ENCODE assay signal across 34 cellular contexts in the genomic region with DNA sequence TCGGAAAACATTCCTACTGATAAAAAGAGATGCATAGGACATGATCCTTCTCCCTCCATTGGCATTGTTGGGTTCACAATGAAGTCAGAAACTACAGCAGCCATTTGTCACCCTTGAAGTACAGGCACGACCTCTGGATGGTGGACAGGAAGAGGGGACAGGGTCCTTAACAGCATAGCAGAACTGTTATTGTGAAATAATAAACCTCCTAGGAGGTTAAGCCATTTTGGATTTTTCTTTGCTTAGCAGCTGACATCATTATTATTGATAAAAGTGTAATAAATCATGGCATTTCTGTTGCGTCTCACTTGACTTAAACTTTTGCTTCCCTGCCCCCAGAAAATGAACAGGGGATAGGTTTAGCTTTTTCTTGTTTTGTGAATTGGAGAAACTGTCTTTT.
"Had no signal": no experiment of that assay in that cellular context is flagged by ENCODE, and none has a peak within 500 bp of the region (broad histone marks: within the 10 kb centered on the region; RNA-seq: fewer than 3 reads in every experiment).

No MANE protein-coding gene starts in this region.

- H3K27me3 ChIP-seq: adrenal gland, ascending aorta, body of pancreas, brain microvascular endothelial cell, breast epithelium, cardiac muscle cell had no signal

- ATAC-seq: activated naive CD4-positive, alpha-beta T cell treated with anti-CD3 and anti-CD28 coated beads, Interleukin-2, amount 50 U/mL, for 72 hours; activated naive CD8-positive, alpha-beta T cell treated with anti-CD3 and anti-CD28 coated beads, Interleukin-2, amount 50 U/mL, for 24 hours; activated T-cell treated with anti-CD3 and anti-CD28 coated beads, Interleukin-2, amount 50 U/mL, for 4 hours; activated T-cell treated with anti-CD3 and anti-CD28 coated beads, Interleukin-2, amount 50 U/mL, for 72 hours; activated T-helper 17 cell treated with anti-CD3 and anti-CD28 coated beads, Interleukin-2, amount 50 U/mL, for 72 hours; body of pancreas had no signal

- DNase-seq: activated effector memory CD4-positive, alpha-beta T cell treated with anti-CD3 and anti-CD28 coated beads, Interleukin-2, amount 50 U/mL, for 16 hours; activated effector memory CD4-positive, alpha-beta T cell treated with Interleukin-2 at 50 U/mL for 16 hours; activated gamma-delta T cell; activated gamma-delta T cell treated with Interleukin-2 at 50 U/mL for 16 hours; activated naive CD4-positive, alpha-beta T cell; activated naive CD4-positive, alpha-beta T cell treated with anti-CD3 and anti-CD28 coated beads for 36 hours; activated naive CD4-positive, alpha-beta T cell treated with anti-CD3 and anti-CD28 coated beads, Interleukin-2, amount 10 ng/mL, durations not matched to agents 7 days and 5 days; activated naive CD4-positive, alpha-beta T cell treated with anti-CD3 and anti-CD28 coated beads, Interleukin-2, amount 50 U/mL, for 16 hours; activated naive CD4-positive, alpha-beta T cell treated with Interleukin-2 at 50 U/mL for 16 hours; activated naive CD8-positive, alpha-beta T cell treated with anti-CD3 and anti-CD28 coated beads for 36 hours; activated naive CD8-positive, alpha-beta T cell treated with anti-CD3 and anti-CD28 coated beads, Interleukin-2, amount 10 ng/mL, durations not matched to agents 7 days and 5 days; activated naive CD8-positive, alpha-beta T cell treated with anti-CD3 and anti-CD28 coated beads, Interleukin-2, amount 50 U/mL, for 24 hours; activated T-cell treated with anti-CD3 and anti-CD28 coated beads, Interleukin-2, amount 50 U/mL, for 1 hour; activated T-cell treated with anti-CD3 and anti-CD28 coated beads, Interleukin-2, amount 50 U/mL, for 24 hours; activated T-cell treated with anti-CD3 and anti-CD28 coated beads, Interleukin-2, amount 50 U/mL, for 4 hours; activated T-cell treated with anti-CD3 and anti-CD28 coated beads, Interleukin-2, amount 50 U/mL, for 48 hours; activated T-cell treated with anti-CD3 and anti-CD28 coated beads, Interleukin-2, amount 50 U/mL, for 72 hours; adrenal gland; amniotic stem cell; amygdala; anterior cingulate cortex; aorta; body of pancreas; brain microvascular endothelial cell; caudate nucleus; central memory CD4-positive, alpha-beta T cell; cerebellar nuclear complex had no signal

- H3K36me3 ChIP-seq: adrenal gland, ascending aorta, brain microvascular endothelial cell, breast epithelium, cardiac muscle cell had no signal

- H3K4me1 ChIP-seq: adrenal gland, ascending aorta, breast epithelium had no signal

- FAIRE-seq: astrocyte, bronchial epithelial cell had no signal

- H3K27ac ChIP-seq: adrenal gland, ascending aorta, body of pancreas, brain microvascular endothelial cell, breast epithelium, cardiac muscle cell had no signal

- H3K4me3 ChIP-seq: adrenal gland, ascending aorta, body of pancreas, breast epithelium, cardiac muscle cell had no signal

- H3K9me3 ChIP-seq: adrenal gland, ascending aorta, body of pancreas, breast epithelium had no signal
